9 cellular contexts compared by ENCODE assay signal in the genomic region with DNA sequence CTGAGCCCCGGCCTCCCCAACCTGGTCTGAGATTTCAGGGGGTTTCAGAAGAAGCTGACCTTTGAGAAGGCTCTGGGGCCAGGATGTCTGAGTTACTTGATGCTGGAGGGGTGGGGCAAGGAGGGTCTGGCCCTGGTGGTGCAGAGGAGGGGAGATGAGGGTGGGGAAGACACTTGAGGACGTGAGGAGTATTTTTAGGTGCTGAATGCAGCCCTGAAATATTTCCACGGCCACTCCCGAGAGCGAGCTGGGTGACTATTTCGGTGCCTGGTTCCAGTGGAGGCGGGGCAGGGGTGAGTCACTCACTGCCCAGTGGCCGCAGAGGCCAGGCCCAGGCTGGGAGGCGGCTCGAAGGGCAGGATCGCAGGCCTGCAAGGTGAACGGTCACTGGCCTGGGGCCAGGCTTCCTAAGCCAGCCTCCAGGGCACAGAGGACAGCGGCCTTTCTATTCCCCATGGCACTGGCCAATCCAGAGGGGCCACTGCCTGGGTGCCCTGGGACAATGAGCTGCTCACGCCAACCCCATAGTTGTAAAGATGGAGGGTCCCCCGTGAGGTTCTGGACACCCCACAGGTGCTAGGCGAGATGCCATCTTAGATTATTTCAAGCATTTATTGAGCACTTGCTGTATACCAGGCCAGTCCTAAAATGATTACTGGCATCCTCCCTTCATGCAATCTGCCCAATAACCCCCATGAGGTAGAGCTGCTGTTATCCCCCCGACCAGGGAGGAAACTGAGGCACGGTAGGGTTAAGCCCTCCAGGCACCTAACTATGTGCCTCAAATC. TPM values are rescaled to one million over a fixed set of nuclear protein-coding genes. Genes with fewer than 3 reads are reported as not detected.
DNase-seq lines count a peak whose midpoint lies in the region; ATAC-seq, FAIRE-seq and TF ChIP-seq lines count a peak whose summit lies in the region.
"Had no signal": no experiment of that assay in that cellular context is flagged by ENCODE, and none has a peak within 500 bp of the region (broad histone marks: within the 10 kb centered on the region; RNA-seq: fewer than 3 reads in every experiment).

No MANE protein-coding gene starts in this region.

- H3K4me1 ChIP-seq in astrocyte (ENCODE audit: insufficient read depth, low read length) (peaks cover 32% of the 10 kb centered on the region), subcutaneous abdominal adipose tissue (ENCODE audit: control insufficient read depth in 5 of 5, insufficient read depth in 5 of 5, low read length in 5 of 5) (peaks cover 8 to 54% (median 37%) of the 10 kb centered on the region in 5 donors)

- no peak overlapping the region for H2AFZ ChIP-seq in astrocyte (ENCODE audit: low read depth, low read length)

- no peaks in the 10 kb centered on the region for H3K27me3 ChIP-seq in astrocyte (ENCODE audit: insufficient read depth, low read length)
- no peaks in the 10 kb centered on the region for H3K27me3 ChIP-seq in subcutaneous abdominal adipose tissue (ENCODE audit: control insufficient read depth in 5 of 5, insufficient read depth in 4 of 5, low read length in 5 of 5)

- H3K27ac Mint-ChIP-seq in astrocyte (ENCODE audit: unreplicated experiment) (no peak overlapping the region), immature natural killer cell (peak overlapping the region; percentile 63 to 88 (median 80))

- H3K27me3 Mint-ChIP-seq in astrocyte (ENCODE audit: low read depth, unreplicated experiment) (no peaks in the 10 kb centered on the region), immature natural killer cell (ENCODE audit: low read depth in 3 of 3) (peaks cover 17 to 28% (median 20%) of the 10 kb centered on the region in 3 donors)

- H3K4me1 Mint-ChIP-seq in astrocyte (ENCODE audit: low read depth, unreplicated experiment), result peaks cover 24% of the 10 kb centered on the region
- H3K4me1 Mint-ChIP-seq in immature natural killer cell, result peaks cover 31 to 35% of the 10 kb centered on the region in 2 donors

- H3K4me3 ChIP-seq in astrocyte (ENCODE audit: insufficient read depth, low read depth, low read length) (no peak overlapping the region), subcutaneous abdominal adipose tissue (ENCODE audit: low read depth in 1 of 5, low read length in 5 of 5) (peak overlapping the region in 1 of 5 donors; percentile 7)
- H3K4me3 ChIP-seq: SK-N-MC had no signal

- ATAC-seq in HG03342 (IDR thresholded peaks at IDR 0.05; ENCODE audit: unreplicated experiment), result no peak

- H3K4me3 Mint-ChIP-seq in astrocyte (ENCODE audit: unreplicated experiment) (peak overlapping the region; percentile 14), immature natural killer cell (peak overlapping the region in 3 of 5 donors; percentile 35 to 53 (median 41))

- peak overlapping the region; percentile 23 for H3K27ac ChIP-seq in astrocyte (ENCODE audit: low read depth, low read length)
- peak overlapping the region; percentile 23 for H3K27ac ChIP-seq in subcutaneous abdominal adipose tissue (ENCODE audit: low read depth, low read length)
- H3K27ac ChIP-seq: SK-N-MC had no signal

- H3K9ac ChIP-seq in astrocyte (ENCODE audit: low read length) (peak overlapping the region; percentile 42), subcutaneous abdominal adipose tissue (ENCODE audit: low read length in 5 of 5) (peak overlapping the region in 2 of 5 donors; percentile 9 to 48)

- no peak for FAIRE-seq in astrocyte (lab: Jason Lieb, UNC)

- H3K36me3 Mint-ChIP-seq in astrocyte (ENCODE audit: low read depth, unreplicated experiment) (no peaks in the 10 kb centered on the region), immature natural killer cell (no peaks in the 10 kb centered on the region)

- no peaks in the 10 kb centered on the region for H4K20me1 ChIP-seq in astrocyte (ENCODE audit: insufficient read depth, low read length)

- H3K36me3 ChIP-seq in astrocyte (ENCODE audit: insufficient read depth, low read length), result no peaks in the 10 kb centered on the region
- H3K36me3 ChIP-seq in subcutaneous abdominal adipose tissue (ENCODE audit: control insufficient read depth in 5 of 5, insufficient read depth in 5 of 5, low read length in 5 of 5), result no peaks in the 10 kb centered on the region

- peak overlapping the region; percentile 25 for H3K4me2 ChIP-seq in astrocyte (ENCODE audit: low read length)

- DNase-seq in HuH-7.5 (ENCODE audit: low spot score), result peak; percentile 88
- DNase-seq in astrocyte (ENCODE audit: low read depth), result peak; percentile 52
- no peak for DNase-seq in immature natural killer cell
- DNase-seq in NCI-H510A treated with DMSO at 0.1 percent for 48 hours (lab: John Stamatoyannopoulos, UW), result no peak
- no peak for DNase-seq in SK-N-DZ (ENCODE audit: low spot score)
- DNase-seq in NCI-H2171 treated with DMSO at 0.1 percent for 48 hours (lab: John Stamatoyannopoulos, UW), result no peak

- TF ChIP-seq CTCF in astrocyte (IDR thresholded peaks at IDR 0.05; ENCODE audit: insufficient read depth, low read depth, low read length), result no peak

- H3K9me3 ChIP-seq in astrocyte (ENCODE audit: insufficient read depth, low read depth, low read length) (no peaks in the 10 kb centered on the region), subcutaneous abdominal adipose tissue (ENCODE audit: control insufficient read depth in 5 of 5, low read length in 5 of 5) (no peaks in the 10 kb centered on the region)

- no peaks in the 10 kb centered on the region for H3K9me3 Mint-ChIP-seq in astrocyte (ENCODE audit: unreplicated experiment)
- H3K9me3 Mint-ChIP-seq in immature natural killer cell, result no peaks in the 10 kb centered on the region

- H3K79me2 ChIP-seq in astrocyte (ENCODE audit: insufficient read depth, low read length), result no peaks in the 10 kb centered on the region

RNA-seq across cellular contexts. Expression of a gene that starts 19.7 kb away (rescaled TPM):
- total RNA-seq in astrocyte, result 151 and 161 TPM in 2 replicates
- 10 to 100 TPM; 15.0 to 71.8 (median 54.7) TPM for polyA plus RNA-seq in immature natural killer cell
- polyA plus RNA-seq in SK-N-DZ (2014; cell fraction: cytosol; rRNA removed), result 80.4 and 92.1 TPM in 2 replicates
- 28.1 and 57.8 TPM in 2 replicates for polyA plus RNA-seq in SK-N-DZ (2014; cell fraction: nucleus; rRNA removed)

RNA-seq across cellular contexts. Expression of a gene that starts 21.8 kb away (rescaled TPM):
- 102 and 127 TPM in 2 replicates for total RNA-seq in astrocyte
- polyA plus RNA-seq in immature natural killer cell, result 100 to 1,000 TPM; 128 to 189 (median 178) TPM
- 531 and 764 TPM in 2 replicates for polyA plus RNA-seq in SK-N-DZ (2014; cell fraction: cytosol; rRNA removed)
- polyA plus RNA-seq in SK-N-DZ (2014; cell fraction: nucleus; rRNA removed), result 542 and 583 TPM in 2 replicates

RNA-seq across cellular contexts. Expression of a gene that starts 26.9 kb away (rescaled TPM):
- 1.3 and 1.7 TPM in 2 replicates for total RNA-seq in astrocyte
- under 1 TPM in 1 of 3 donors, not detected in 2; 0.15 TPM for polyA plus RNA-seq in immature natural killer cell
- polyA plus RNA-seq in SK-N-DZ (2014; cell fraction: cytosol; rRNA removed), result 0.29 TPM in 1 of 2 replicates, not detected in the other
- 0.04 and 1.1 TPM in 2 replicates for polyA plus RNA-seq in SK-N-DZ (2014; cell fraction: nucleus; rRNA removed)

RNA-seq across cellular contexts. Expression of a gene that starts 39.3 kb away (rescaled TPM):
- total RNA-seq in astrocyte, result 20.6 and 28.4 TPM in 2 replicates
- 10 to 100 TPM in 2 of 3 donors, 1 to 10 TPM in 1; 8.2 to 20.6 (median 17.5) TPM for polyA plus RNA-seq in immature natural killer cell
- polyA plus RNA-seq in SK-N-DZ (2014; cell fraction: cytosol; rRNA removed), result 0.05 and 0.13 TPM in 2 replicates
- polyA plus RNA-seq in SK-N-DZ (2014; cell fraction: nucleus; rRNA removed), result not detected in 2 replicates

Comparison
In these comparisons a context has a peak if more than half of its experiments do, and no peak if none do; other contexts are left out.
1. DNase-seq: peak in HuH-7.5 (single experiment) and astrocyte (single experiment); none in immature natural killer cell (0 of 3), NCI-H510A treated with DMSO at 0.1 percent for 48 hours (single experiment), SK-N-DZ (single experiment) and NCI-H2171 treated with DMSO at 0.1 percent for 48 hours (single experiment).